21 cellular contexts compared by ENCODE assay signal in genomic region chr9:2717385-2717784, GRCh38. TPM values are rescaled to one million over a fixed set of nuclear protein-coding genes. Genes with fewer than 3 reads are reported as not detected.
"Had no signal": no experiment of that assay in that cellular context is flagged by ENCODE, and none has a peak within 500 bp of the region (broad histone marks: within the 10 kb centered on the region; RNA-seq: fewer than 3 reads in every experiment).

Gene KCNV2, plus strand, starts transcription at chr9:2717510. Its CDS starts 230 bp downstream, at chr9:2717740.

- DNase-seq: central memory CD4-positive, alpha-beta T cell; effector CD4-positive, alpha-beta T cell; left cardiac atrium; left ventricle myocardium inferior; lower lobe of right lung; mesenchymal stem cell; midbrain; small intestine; stimulated activated CD4-positive, alpha-beta T cell treated with anti-CD3 and anti-CD28 coated beads, Interleukin-12 subunit alpha, Interleukin-12 subunit beta, amount 100 ng/mL, for 4 hours; stimulated activated naive CD4-positive, alpha-beta T cell treated with Interleukin-2 at 50 U/mL for 16 hours; thyroid gland had no signal

- H3K9me3 Mint-ChIP-seq: nephron had no signal

- H3K4me1 ChIP-seq: left ventricle myocardium inferior, lower lobe of right lung, thyroid gland had no signal

- H3K9me3 ChIP-seq: left ventricle myocardium inferior, lower lobe of right lung, thyroid gland had no signal

- H3K4me3 ChIP-seq: coronary artery, left ventricle myocardium inferior, lower lobe of right lung, pancreas, thyroid gland had no signal

- H3K27ac ChIP-seq: coronary artery, left ventricle myocardium inferior, lower lobe of right lung, pancreas, thyroid gland had no signal

- ATAC-seq: left cardiac atrium, pancreas had no signal

- H3K4me3 Mint-ChIP-seq: nephron had no signal

- FAIRE-seq: kidney, pancreas, small intestine had no signal

- H3K36me3 ChIP-seq: left ventricle myocardium inferior, lower lobe of right lung, pancreas, thyroid gland had no signal

- H3K27me3 ChIP-seq: pancreas, thyroid gland had no signal

- H3K27me3 Mint-ChIP-seq: progenitor cell of endocrine pancreas had no signal

- H3K27ac Mint-ChIP-seq: progenitor cell of endocrine pancreas had no signal

RNA-seq across cellular contexts. Expression of gene KCNV2, which starts in this region (rescaled TPM):
- total RNA-seq: chondrocyte, dermis microvascular lymphatic vessel endothelial cell, fibroblast of villous mesenchyme, kidney, left cardiac atrium, left ventricle myocardium inferior, lower lobe of right lung, pancreas, progenitor cell of endocrine pancreas, right cardiac atrium, thyroid gland, ureter had no signal
